In the genomic region with DNA sequence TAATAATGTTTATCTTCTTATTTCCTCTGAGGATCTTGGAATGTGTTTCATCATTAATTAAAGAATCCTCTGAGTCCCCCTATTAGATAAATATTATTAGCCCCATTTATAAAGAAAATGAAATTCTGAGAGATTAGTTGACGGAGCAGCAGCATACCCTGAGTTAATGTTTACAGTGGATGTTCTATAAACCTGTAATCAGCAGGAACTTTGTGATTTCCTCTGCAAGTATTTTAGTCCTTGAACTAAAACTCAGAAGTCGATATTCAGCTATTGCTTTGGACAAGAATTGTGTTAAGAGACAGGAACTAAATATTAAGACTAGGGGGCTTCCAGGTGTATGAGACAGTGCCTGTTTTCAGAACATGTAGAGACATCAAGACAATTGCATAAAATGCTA, we compare ENCODE assay signal across 25 cellular contexts.
A peak's percentile ranks its signal among the peaks of the same experiment; 100 is the strongest.
DNase-seq lines count a peak whose midpoint lies in the region; ATAC-seq, FAIRE-seq and TF ChIP-seq lines count a peak whose summit lies in the region.
"Had no signal": no experiment of that assay in that cellular context is flagged by ENCODE, and none has a peak within 500 bp of the region (broad histone marks: within the 10 kb centered on the region; RNA-seq: fewer than 3 reads in every experiment).

No MANE protein-coding gene starts in this region.

- H3K27me3 ChIP-seq in liver (ENCODE audit: control insufficient read depth in 4 of 4, insufficient read depth in 4 of 4, low read length in 3 of 4) (no peaks in the 10 kb centered on the region), HepG2 (ENCODE audit: control insufficient read depth in 1 of 2, insufficient read depth in 2 of 2, low read length in 2 of 2) (no peaks in the 10 kb centered on the region), right lobe of liver (no peaks in the 10 kb centered on the region)
- H3K27me3 ChIP-seq: esophagus muscularis mucosa, testis had no signal

- H4K20me1 ChIP-seq in HepG2 (ENCODE audit: insufficient read depth, low read length), result no peaks in the 10 kb centered on the region

- no peak for TF ChIP-seq CTCF in liver (IDR thresholded peaks at IDR 0.05; ENCODE audit: low read depth, low read length, missing input control)
- no peak for TF ChIP-seq CTCF in HepG2 (CRISPR knock-in tag; IDR thresholded peaks at IDR 0.05)
- TF ChIP-seq CTCF in right lobe of liver (IDR thresholded peaks at IDR 0.05), result no peak

- POLR2A ChIA-PET in HepG2 (lab: Yijun Ruan, JAX), result no interaction called here

- no peaks in the 10 kb centered on the region for H3K9me3 ChIP-seq in liver (ENCODE audit: control insufficient read depth in 4 of 4, low read length in 3 of 4)
- H3K9me3 ChIP-seq in HepG2 (ENCODE audit: low read length), result no peaks in the 10 kb centered on the region
- no peaks in the 10 kb centered on the region for H3K9me3 ChIP-seq in right lobe of liver
- H3K9me3 ChIP-seq: esophagus muscularis mucosa, testis had no signal

- H2AFZ ChIP-seq in HepG2 (ENCODE audit: low read length), result no peak overlapping the region

- H3K27ac Mint-ChIP-seq in activated naive CD8-positive, alpha-beta T cell treated with anti-CD3 and anti-CD28 coated beads for 36 hours, result peak overlapping the region; percentile 31
- H3K27ac Mint-ChIP-seq: activated CD8-positive, alpha-beta T cell treated with anti-CD3 and anti-CD28 coated beads, Interleukin-2, amount 10 ng/mL, durations not matched to agents 7 days and 5 days; natural killer cell had no signal

- no peaks in the 10 kb centered on the region for H3K36me3 ChIP-seq in liver (ENCODE audit: control insufficient read depth in 4 of 4, insufficient read depth in 3 of 4, low read depth in 1 of 4, low read length in 3 of 4)
- no peaks in the 10 kb centered on the region for H3K36me3 ChIP-seq in HepG2 (replicated peaks in 1 of 2; ENCODE audit: control insufficient read depth in 1 of 2, insufficient read depth in 2 of 2, low read length in 2 of 2)
- no peaks in the 10 kb centered on the region for H3K36me3 ChIP-seq in right lobe of liver
- H3K36me3 ChIP-seq: esophagus muscularis mucosa had no signal

- no peak overlapping the region for H3K4me2 ChIP-seq in HepG2 (ENCODE audit: low read depth, low read length)

- no TSS peak for BruUV-seq in HepG2 (replicated peaks; lab: Mats Ljungman, UMichigan)

- FAIRE-seq in HepG2 (lab: Jason Lieb, UNC), result no peak
- FAIRE-seq: GM12878, keratinocyte had no signal

- TF ChIP-seq POLR2A in HepG2 (IDR thresholded peaks at IDR 0.05; ENCODE audit: insufficient read depth in 1 of 2, low read depth in 2 of 2, low read length in 2 of 2) (no peak), right lobe of liver (IDR thresholded peaks at IDR 0.05) (no peak)

- in situ Hi-C loops in HepG2 (cut with HindIII; ENCODE audit: extremely low pct_ligation_motif_present, low pct_unique_long_range_greater_than_20kb), result no loop called here

- peaks cover 44% of the 10 kb centered on the region for H3K4me1 Mint-ChIP-seq in activated naive CD8-positive, alpha-beta T cell treated with anti-CD3 and anti-CD28 coated beads for 36 hours

- TF ChIP-seq RAD21 in liver (IDR thresholded peaks at IDR 0.05) (no peak), HepG2 (CRISPR knock-in tag; IDR thresholded peaks at IDR 0.05) (no peak)

- no peak for ATAC-seq in HepG2
- peak; percentile 57 to 70 (median 63) for ATAC-seq in right lobe of liver
- ATAC-seq in GM19351 (IDR thresholded peaks at IDR 0.05; ENCODE audit: unreplicated experiment), result no peak
- ATAC-seq: GM12878, natural killer cell had no signal

- H3K4me3 ChIP-seq in liver (ENCODE audit: low read depth in 1 of 3, low read length in 3 of 3) (no peak overlapping the region), HepG2 (replicated peaks in 1 of 3; ENCODE audit: insufficient read depth in 1 of 3, low read depth in 2 of 3, low read length in 3 of 3) (no peak overlapping the region), right lobe of liver (no peak overlapping the region)
- H3K4me3 ChIP-seq: esophagus muscularis mucosa, GM12878, lung, skin epidermis, testis had no signal

- H3K9ac ChIP-seq in liver (ENCODE audit: low read depth in 1 of 2, low read length in 2 of 2), result no peak overlapping the region
- no peak overlapping the region for H3K9ac ChIP-seq in HepG2 (ENCODE audit: insufficient read depth, low read depth, low read length)

- intact Hi-C loops in HepG2 (cut with micrococcal nuclease; ENCODE audit: unreplicated experiment), result no loop called here
- intact Hi-C loops in right lobe of liver (cut with DNase I), result no loop called here

- H3K27ac ChIP-seq in liver (ENCODE audit: low read depth in 1 of 2, low read length in 2 of 2) (no peak overlapping the region), HepG2 (ENCODE audit: extremely low read length, insufficient read depth, low read length) (no peak overlapping the region), right lobe of liver (no peak overlapping the region)
- H3K27ac ChIP-seq: esophagus muscularis mucosa, skin epidermis, testis had no signal

- no peaks in the 10 kb centered on the region for H3K9me3 Mint-ChIP-seq in activated naive CD8-positive, alpha-beta T cell treated with anti-CD3 and anti-CD28 coated beads for 36 hours
- H3K9me3 Mint-ChIP-seq: central memory CD8-positive, alpha-beta T cell; natural killer cell had no signal

- no peaks in the 10 kb centered on the region for H3K27me3 Mint-ChIP-seq in activated naive CD8-positive, alpha-beta T cell treated with anti-CD3 and anti-CD28 coated beads for 36 hours

- H3K4me1 ChIP-seq in liver (ENCODE audit: control insufficient read depth in 4 of 4, insufficient read depth in 4 of 4, low read length in 3 of 4) (peaks cover 0 to 18% (median 8%) of the 10 kb centered on the region in 4 donors), HepG2 (ENCODE audit: insufficient read depth, low read length) (no peaks in the 10 kb centered on the region), right lobe of liver (peaks cover 0 to 13% (median 6%) of the 10 kb centered on the region in 4 donors)
- H3K4me1 ChIP-seq: testis had no signal

- TF ChIP-seq EP300 in HepG2 (IDR thresholded peaks at IDR 0.05; ENCODE audit: low read depth in 2 of 2, low read length in 2 of 2) (no peak), HepG2 (CRISPR knock-in tag; IDR thresholded peaks at IDR 0.05; ENCODE audit: borderline replicate concordance) (no peak)

- CTCF ChIA-PET in HepG2 (lab: Yijun Ruan, JAX; ENCODE audit: low intra/inter-chr PET ratio, low total read pairs), result no interaction called here

- no peaks in the 10 kb centered on the region for H3K36me3 Mint-ChIP-seq in activated naive CD8-positive, alpha-beta T cell treated with anti-CD3 and anti-CD28 coated beads for 36 hours
- H3K36me3 Mint-ChIP-seq: natural killer cell had no signal

- DNase-seq in HepG2 (ENCODE audit: low spot score) (no peak), right lobe of liver (no peak), DMS153 (lab: John Stamatoyannopoulos, UW) (no peak), COLO829 (ENCODE audit: low spot score) (no peak)
- no peak for DNase-seq in activated naive CD8-positive, alpha-beta T cell treated with anti-CD3 and anti-CD28 coated beads for 36 hours
- DNase-seq: activated CD8-positive, alpha-beta T cell treated with anti-CD3 and anti-CD28 coated beads, Interleukin-2, amount 10 ng/mL, durations not matched to agents 7 days and 5 days; foreskin fibroblast; H7; head of caudate nucleus; natural killer cell; NCI-H1417 treated with DMSO at 0.1 percent for 48 hours; NCI-H2081 treated with DMSO at 0.1 percent for 48 hours; NCI-H226; NCI-H526 treated with DMSO at 0.1 percent for 48 hours; occipital lobe; Right ventricle myocardium superior; testis had no signal

- peak overlapping the region; percentile 8 for H3K4me3 Mint-ChIP-seq in activated naive CD8-positive, alpha-beta T cell treated with anti-CD3 and anti-CD28 coated beads for 36 hours
- H3K4me3 Mint-ChIP-seq: activated CD8-positive, alpha-beta T cell treated with anti-CD3 and anti-CD28 coated beads, Interleukin-2, amount 10 ng/mL, durations not matched to agents 7 days and 5 days; central memory CD8-positive, alpha-beta T cell had no signal

- 11% methylated on average over 2 of the region's 2 CpGs for WGBS in liver
- 92% methylated on average over 2 of the region's 2 CpGs for WGBS in HepG2 (ENCODE audit: low lambda C conversion rate)
- 6% methylated on average over 2 of the region's 2 CpGs for WGBS in right lobe of liver (ENCODE audit: insufficient coverage, low coverage, low lambda C conversion rate, missing lambda C conversion rate)

- no peaks in the 10 kb centered on the region for H3K79me2 ChIP-seq in HepG2 (ENCODE audit: insufficient read depth, low read length)

TF ChIP-seq in liver, 16 proteins besides CTCF, POLR2A, EP300 and RAD21:
- TF ChIP-seq YY1 (IDR thresholded peaks at IDR 0.05) (no peak), HNF4A (conservative IDR thresholded peaks at IDR 0.05) (peak; percentile 7 to 17), RXRA (IDR thresholded peaks at IDR 0.05) (peak in 1 of 2 donors; percentile 10)
- TF ChIP-seq, protein P1, sequence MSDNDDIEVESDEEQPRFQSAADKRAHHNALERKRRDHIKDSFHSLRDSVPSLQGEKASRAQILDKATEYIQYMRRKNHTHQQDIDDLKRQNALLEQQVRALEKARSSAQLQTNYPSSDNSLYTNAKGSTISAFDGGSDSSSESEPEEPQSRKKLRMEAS (IDR thresholded peaks at IDR 0.05), result no peak

TF ChIP-seq in HepG2, 621 proteins besides CTCF, POLR2A, EP300 and RAD21:
- TF ChIP-seq, protein P2, sequence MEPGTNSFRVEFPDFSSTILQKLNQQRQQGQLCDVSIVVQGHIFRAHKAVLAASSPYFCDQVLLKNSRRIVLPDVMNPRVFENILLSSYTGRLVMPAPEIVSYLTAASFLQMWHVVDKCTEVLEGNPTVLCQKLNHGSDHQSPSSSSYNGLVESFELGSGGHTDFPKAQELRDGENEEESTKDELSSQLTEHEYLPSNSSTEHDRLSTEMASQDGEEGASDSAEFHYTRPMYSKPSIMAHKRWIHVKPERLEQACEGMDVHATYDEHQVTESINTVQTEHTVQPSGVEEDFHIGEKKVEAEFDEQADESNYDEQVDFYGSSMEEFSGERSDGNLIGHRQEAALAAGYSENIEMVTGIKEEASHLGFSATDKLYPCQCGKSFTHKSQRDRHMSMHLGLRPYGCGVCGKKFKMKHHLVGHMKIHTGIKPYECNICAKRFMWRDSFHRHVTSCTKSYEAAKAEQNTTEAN (CRISPR knock-in tag; conservative IDR thresholded peaks at IDR 0.05), result no peak
- no peak for TF ChIP-seq ZNF768 (CRISPR knock-in tag; IDR thresholded peaks at IDR 0.05)
- no peak for TF ChIP-seq SNRNP70 (IDR thresholded peaks at IDR 0.05; ENCODE audit: low read depth, low read length)
- no peak for TF ChIP-seq SALL2 (CRISPR knock-in tag; IDR thresholded peaks at IDR 0.05)
- no peak for TF ChIP-seq HDAC2 (CRISPR knock-in tag; IDR thresholded peaks at IDR 0.05)
- no peak for TF ChIP-seq SPEN (CRISPR knock-in tag; IDR thresholded peaks at IDR 0.05; ENCODE audit: low read depth)
- TF ChIP-seq ZNF619 (CRISPR knock-in tag; IDR thresholded peaks at IDR 0.05), result no peak
- no peak for TF ChIP-seq ZNF430 (CRISPR knock-in tag; IDR thresholded peaks at IDR 0.05)
- no peak for TF ChIP-seq ZNF143 (CRISPR knock-in tag; IDR thresholded peaks at IDR 0.05)
- no peak for TF ChIP-seq ZNF567 (CRISPR knock-in tag; IDR thresholded peaks at IDR 0.05; ENCODE audit: borderline replicate concordance)

Comparison
In these comparisons a context has a peak if more than half of its experiments do, and no peak if none do; other contexts are left out.
1. ATAC-seq: peak in right lobe of liver (4 of 4); none in HepG2 (single experiment) and GM19351 (single experiment).